ENCODE assay signal across 8 cellular contexts in genomic region chr11:64745523-64746328, GRCh38. TPM values are rescaled to one million over a fixed set of nuclear protein-coding genes. Genes with fewer than 3 reads are reported as not detected.
DNase-seq lines count a peak whose midpoint lies in the region; ATAC-seq and TF ChIP-seq lines count a peak whose summit lies in the region.

No MANE protein-coding gene starts in this region.

- peak overlapping the region; percentile 64 for H3K9ac ChIP-seq in OCI-LY1 (ENCODE audit: low read length)

- ATAC-seq in omental fat pad (ENCODE audit: low FRiP score), result peak; percentile 59
- ATAC-seq in upper lobe of right lung, result peak; percentile 61
- ATAC-seq in HG03521 (IDR thresholded peaks at IDR 0.05; ENCODE audit: unreplicated experiment), result no peak

- peaks cover 4% of the 10 kb centered on the region for H3K4me1 Mint-ChIP-seq in glutamatergic neuron (ENCODE audit: low read depth, unreplicated experiment)

- H3K4me1 ChIP-seq in OCI-LY1 (ENCODE audit: insufficient read depth, low read length, severe bottlenecking) (peaks cover 35% of the 10 kb centered on the region), upper lobe of right lung (peaks cover 35% of the 10 kb centered on the region)

- H4K20me1 ChIP-seq in OCI-LY1 (ENCODE audit: insufficient read depth, low read length), result no peaks in the 10 kb centered on the region

- intact Hi-C loops in upper lobe of right lung (cut with DNase I), result no loop called here

- H3K36me3 ChIP-seq in OCI-LY1 (ENCODE audit: insufficient read depth, low read length) (no peaks in the 10 kb centered on the region), upper lobe of right lung (no peaks in the 10 kb centered on the region)

- H3K27ac ChIP-seq in OCI-LY1 (ENCODE audit: low read depth, low read length, poor library complexity, severe bottlenecking), result peak overlapping the region; percentile 75
- peak overlapping the region; percentile 90 for H3K27ac ChIP-seq in upper lobe of right lung

- no peaks in the 10 kb centered on the region for H3K9me3 ChIP-seq in OCI-LY1 (ENCODE audit: low read length)
- H3K9me3 ChIP-seq in upper lobe of right lung, result no peaks in the 10 kb centered on the region

- peak; percentile 87 for DNase-seq in GM13976 (ENCODE audit: low spot score)
- peak; percentile 54 for DNase-seq in activated T-helper 9 cell treated with anti-CD3 and anti-CD28 coated beads, Interleukin-2, amount 50 U/mL, for 16 hours (ENCODE audit: low read depth)
- DNase-seq in glutamatergic neuron, result peak; percentile 79
- DNase-seq in omental fat pad (ENCODE audit: low spot score), result peak; percentile 63
- peak; percentile 88 for DNase-seq in upper lobe of right lung
- DNase-seq in middle frontal gyrus (ENCODE audit: extremely low spot score, low spot score), result no peak

- H3F3A ChIP-seq in OCI-LY1 (ENCODE audit: insufficient read depth, low read length), result no peaks in the 10 kb centered on the region

- no peaks in the 10 kb centered on the region for H3K79me2 ChIP-seq in OCI-LY1 (ENCODE audit: insufficient read depth, low read length)

- H3K4me3 ChIP-seq in OCI-LY1 (ENCODE audit: low read depth, low read length, poor library complexity, severe bottlenecking) (peak overlapping the region; percentile 60), upper lobe of right lung (peak overlapping the region; percentile 53)

- peak overlapping the region; percentile 86 for H3K4me3 Mint-ChIP-seq in glutamatergic neuron (ENCODE audit: unreplicated experiment)

- in situ Hi-C loops in GM13976 (cut with MboI; ENCODE audit: low sequenced_read_pairs, unreplicated experiment), result no loop called here

- TF ChIP-seq CTCF in GM13976 (IDR thresholded peaks at IDR 0.05; ENCODE audit: borderline replicate concordance, control extremely low read depth, extremely low read depth, insufficient read depth, missing control alignments), result no peak
- TF ChIP-seq CTCF in OCI-LY1 (IDR thresholded peaks at IDR 0.05; ENCODE audit: low read length), result no peak
- TF ChIP-seq CTCF in glutamatergic neuron (IDR thresholded peaks at IDR 0.05; ENCODE audit: partially characterized antibody, unreplicated experiment), result no peak
- no peak for TF ChIP-seq CTCF in omental fat pad (IDR thresholded peaks at IDR 0.05)
- TF ChIP-seq CTCF in upper lobe of right lung (IDR thresholded peaks at IDR 0.05), result no peak

- H3K27me3 ChIP-seq in OCI-LY1 (ENCODE audit: insufficient read depth, low read length), result no peaks in the 10 kb centered on the region; the same call in 1 of the 2 replicates
- no peaks in the 10 kb centered on the region for H3K27me3 ChIP-seq in upper lobe of right lung

- H3K9me3 Mint-ChIP-seq in glutamatergic neuron (ENCODE audit: unreplicated experiment), result peaks cover 3% of the 10 kb centered on the region

- H2AFZ ChIP-seq in OCI-LY1 (ENCODE audit: low read length), result no peak overlapping the region

- no peaks in the 10 kb centered on the region for H3K9me2 ChIP-seq in OCI-LY1 (ENCODE audit: low read depth, low read length)

- H3K27ac Mint-ChIP-seq in glutamatergic neuron (ENCODE audit: unreplicated experiment), result no peak overlapping the region

- H3K4me2 ChIP-seq in OCI-LY1 (ENCODE audit: low read length), result peak overlapping the region; percentile 86

- peaks cover 21% of the 10 kb centered on the region for H3K27me3 Mint-ChIP-seq in glutamatergic neuron (ENCODE audit: unreplicated experiment)

- peaks cover 3% of the 10 kb centered on the region for H3K36me3 Mint-ChIP-seq in glutamatergic neuron (ENCODE audit: unreplicated experiment)

RNA-seq across cellular contexts. Expression of gene RASGRP2, which starts 1.8 kb away (rescaled TPM):
- total RNA-seq in glutamatergic neuron (ENCODE audit: unreplicated experiment) (2.9 TPM), omental fat pad (10 to 100 TPM in 3 of 4 donors, 1 to 10 TPM in 1; 9.3 to 53.1 (median 14.0) TPM), upper lobe of right lung (27.6 TPM)

RNA-seq across cellular contexts. Expression of gene PYGM, which starts 14.0 kb away (rescaled TPM):
- total RNA-seq in glutamatergic neuron (ENCODE audit: unreplicated experiment), result 5.5 TPM
- total RNA-seq in omental fat pad, result 10 to 100 TPM in 2 of 4 donors, 1 to 10 TPM in 2; 2.1 to 25.9 (median 12.2) TPM
- total RNA-seq in upper lobe of right lung, result 2.0 TPM

RNA-seq across cellular contexts. Expression of gene NRXN2, which starts 22.7 kb away (rescaled TPM):
- 50.4 TPM for total RNA-seq in glutamatergic neuron (ENCODE audit: unreplicated experiment)
- 1 to 10 TPM; 1.5 to 6.3 (median 3.4) TPM for total RNA-seq in omental fat pad
- 0.72 TPM for total RNA-seq in upper lobe of right lung

RNA-seq across cellular contexts. Expression of gene SF1, which starts 32.6 kb away (rescaled TPM):
- total RNA-seq in glutamatergic neuron (ENCODE audit: unreplicated experiment) (415 TPM), omental fat pad (100 to 1,000 TPM; 209 to 411 (median 320) TPM), upper lobe of right lung (294 TPM)

RNA-seq across cellular contexts. Expression of gene MAP4K2, which starts 57.3 kb away (rescaled TPM):
- total RNA-seq in glutamatergic neuron (ENCODE audit: unreplicated experiment) (15.9 TPM), omental fat pad (10 to 100 TPM in 3 of 4 donors, 1 to 10 TPM in 1; 8.5 to 33.3 (median 17.7) TPM), upper lobe of right lung (28.9 TPM)
